ENCODE assay signal across 13 cellular contexts in the genomic region with DNA sequence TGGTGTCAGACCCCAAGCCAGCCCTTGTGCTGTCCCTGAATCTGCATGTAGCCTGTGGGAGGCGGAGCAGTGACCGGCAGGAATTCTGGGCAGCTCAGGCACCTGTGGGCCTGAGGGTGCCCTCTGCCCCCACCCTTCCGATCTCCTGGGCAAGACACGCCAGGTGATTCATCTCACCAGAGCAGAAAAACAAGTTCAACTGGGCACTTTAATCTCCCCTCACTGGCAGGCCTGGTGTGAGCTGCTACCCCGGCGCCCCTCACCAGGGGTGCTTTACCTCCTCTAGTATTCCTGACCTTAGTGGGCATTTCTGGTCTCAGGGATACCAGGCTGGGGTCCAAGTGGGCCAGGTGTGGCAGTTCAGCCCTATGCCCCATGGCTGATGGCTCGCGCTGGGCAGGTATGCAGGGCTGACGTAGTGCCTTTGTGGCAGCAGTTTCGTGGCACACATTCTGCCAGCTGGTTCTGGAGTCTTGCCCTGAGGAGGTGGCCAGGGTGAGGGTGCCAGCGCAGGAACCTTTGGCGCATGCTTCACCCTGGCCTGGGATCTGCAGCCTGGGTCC. TPM values are rescaled to one million over a fixed set of nuclear protein-coding genes. Genes with fewer than 3 reads are reported as not detected.
DNase-seq lines count a peak whose midpoint lies in the region; ATAC-seq and TF ChIP-seq lines count a peak whose summit lies in the region.
"Had no signal": no experiment of that assay in that cellular context is flagged by ENCODE, and none has a peak within 500 bp of the region (broad histone marks: within the 10 kb centered on the region; RNA-seq: fewer than 3 reads in every experiment).

No MANE protein-coding gene starts in this region.

- H3K4me1 Mint-ChIP-seq in mesothelial cell of epicardium = peaks cover 42% of the 10 kb centered on the region

- H3K27me3 Mint-ChIP-seq in mesothelial cell of epicardium (ENCODE audit: low read depth) = no peaks in the 10 kb centered on the region

- intact Hi-C loops in sciatic nerve (cut with DNase I) = loop anchor here (5.0 kb wide), 1 partner anchor 271 kb away; no protein-coding TSS in a partner anchor

- H3K36me3 ChIP-seq in upper lobe of left lung = peaks cover 10 to 40% (median 32%) of the 10 kb centered on the region in 4 donors

- WGBS in upper lobe of left lung, 2 donors = 54 to 59% methylated on average over 4 to 12 of the region's 12 CpGs

- TF ChIP-seq CTCF in mesothelial cell of epicardium (IDR thresholded peaks at IDR 0.05; ENCODE audit: unreplicated experiment) = no peak
- peak in 3 of 6 experiments; percentile 23 to 50 (median 25) for TF ChIP-seq CTCF in upper lobe of left lung (IDR thresholded peaks at IDR 0.05)

- peak overlapping the region; percentile 62 to 83 (median 80) for H3K27ac ChIP-seq in upper lobe of left lung

- H3K36me3 Mint-ChIP-seq in mesothelial cell of epicardium = peaks cover 14% of the 10 kb centered on the region
- H3K36me3 Mint-ChIP-seq: activated CD8-positive, alpha-beta memory T cell treated with anti-CD3 and anti-CD28 coated beads, Interleukin-2, amount 10 ng/mL, durations not matched to agents 7 days and 5 days; stimulated activated memory B cell treated with anti-CD40 and anti-IgM and Interleukin-4, amounts not matched to agents 10 μg/mL and 1 μg/mL and 100 μg/mL, for 72 hours had no signal

- no peak for TF ChIP-seq POLR2A in upper lobe of left lung (IDR thresholded peaks at IDR 0.05)

- TF ChIP-seq EP300 in upper lobe of left lung (IDR thresholded peaks at IDR 0.05) = peak in 1 of 4 donors; percentile 66

- DNase-seq in NCI-H510A (lab: John Stamatoyannopoulos, UW) (peak; percentile 86), mesothelial cell of epicardium (ENCODE audit: low spot score in 2 of 2, unreplicated experiment in 2 of 2) (no peak), upper lobe of left lung (peak; percentile 72 to 92), ecto neural progenitor cell (ENCODE audit: low spot score) (no peak), GM19238 (ENCODE audit: insufficient read length, low spot score) (no peak), sciatic nerve (ENCODE audit: low spot score) (no peak)
- DNase-seq: activated CD8-positive, alpha-beta memory T cell treated with anti-CD3 and anti-CD28 coated beads, Interleukin-2, amount 10 ng/mL, durations not matched to agents 7 days and 5 days; amniotic stem cell; Kasumi-1 had no signal

- peaks cover 21 to 67% (median 55%) of the 10 kb centered on the region in 4 donors for H3K4me1 ChIP-seq in upper lobe of left lung

- no peak overlapping the region for H3K4me3 Mint-ChIP-seq in mesothelial cell of epicardium
- H3K4me3 Mint-ChIP-seq: activated CD8-positive, alpha-beta memory T cell treated with anti-CD3 and anti-CD28 coated beads, Interleukin-2, amount 10 ng/mL, durations not matched to agents 7 days and 5 days; stimulated activated memory B cell treated with anti-CD40 and anti-IgM and Interleukin-4, amounts not matched to agents 10 μg/mL and 1 μg/mL and 100 μg/mL, for 72 hours; T-helper 1 cell treated with Interleukin-12 subunit alpha and Interleukin-12 subunit beta and Interleukin-4 antibody, amounts not matched to agents 30 μg/mL and 1 μg/mL, for 36 hours had no signal

- ATAC-seq in esophagus mucosa = peak; percentile 85
- peak; percentile 42 to 91 for ATAC-seq in upper lobe of left lung (ENCODE audit: low FRiP score in 2 of 2)
- no peak for ATAC-seq in sciatic nerve
- ATAC-seq: activated CD8-positive, alpha-beta memory T cell treated with anti-CD3 and anti-CD28 coated beads, Interleukin-2, amount 10 ng/mL, durations not matched to agents 7 days and 5 days; stimulated activated memory B cell treated with anti-CD40 and anti-IgM and Interleukin-4, amounts not matched to agents 10 μg/mL and 1 μg/mL and 100 μg/mL, for 72 hours had no signal

- peak overlapping the region; percentile 43 for H3K27ac Mint-ChIP-seq in mesothelial cell of epicardium
- H3K27ac Mint-ChIP-seq: activated CD8-positive, alpha-beta memory T cell treated with anti-CD3 and anti-CD28 coated beads, Interleukin-2, amount 10 ng/mL, durations not matched to agents 7 days and 5 days; stimulated activated memory B cell treated with anti-CD40 and anti-IgM and Interleukin-4, amounts not matched to agents 10 μg/mL and 1 μg/mL and 100 μg/mL, for 72 hours; T-helper 1 cell treated with Interleukin-12 subunit alpha and Interleukin-12 subunit beta and Interleukin-4 antibody, amounts not matched to agents 30 μg/mL and 1 μg/mL, for 36 hours had no signal

- H3K4me3 ChIP-seq in upper lobe of left lung = no peak overlapping the region

- H3K9me3 ChIP-seq in upper lobe of left lung = no peaks in the 10 kb centered on the region

- H3K9me3 Mint-ChIP-seq in mesothelial cell of epicardium = no peaks in the 10 kb centered on the region
- H3K9me3 Mint-ChIP-seq: stimulated activated memory B cell treated with anti-CD40 and anti-IgM and Interleukin-4, amounts not matched to agents 10 μg/mL and 1 μg/mL and 100 μg/mL, for 72 hours; T-helper 1 cell treated with Interleukin-12 subunit alpha and Interleukin-12 subunit beta and Interleukin-4 antibody, amounts not matched to agents 30 μg/mL and 1 μg/mL, for 36 hours had no signal

- no peaks in the 10 kb centered on the region for H3K27me3 ChIP-seq in upper lobe of left lung

RNA-seq across cellular contexts. Expression of a gene that starts 6.0 kb away (rescaled TPM):
- total RNA-seq in esophagus mucosa (118 TPM), mesothelial cell of epicardium (141 to 146 TPM (median 142 TPM) in 3 replicates), upper lobe of left lung (100 to 1,000 TPM in 4 of 6 donors, 10 to 100 TPM in 2; 88.6 to 126 (median 112) TPM), sciatic nerve (131 TPM)

RNA-seq across cellular contexts. Expression of a gene that starts 18.0 kb away (rescaled TPM):
- total RNA-seq in esophagus mucosa = 22.4 TPM
- total RNA-seq in mesothelial cell of epicardium = 36.8 to 39.1 TPM (median 37.1 TPM) in 3 replicates
- total RNA-seq in upper lobe of left lung = 10 to 100 TPM; 15.2 to 64.0 (median 27.9) TPM
- total RNA-seq in sciatic nerve = 16.0 TPM

RNA-seq across cellular contexts. Expression of a gene that starts 24.5 kb away (rescaled TPM):
- total RNA-seq in esophagus mucosa (44.3 TPM), mesothelial cell of epicardium (35.3 to 35.9 TPM (median 35.3 TPM) in 3 replicates), upper lobe of left lung (10 to 100 TPM; 26.2 to 54.1 (median 43.2) TPM), sciatic nerve (18.5 TPM)

RNA-seq across cellular contexts. Expression of a gene that starts 31.9 kb away (rescaled TPM):
- total RNA-seq in esophagus mucosa (45.3 TPM), mesothelial cell of epicardium (44.6 to 53.3 TPM (median 46.4 TPM) in 3 replicates), upper lobe of left lung (10 to 100 TPM; 19.9 to 82.8 (median 31.1) TPM), sciatic nerve (1.6 TPM)

RNA-seq across cellular contexts. Expression of a gene that starts 37.6 kb away (rescaled TPM):
- total RNA-seq in esophagus mucosa = 1.1 TPM
- total RNA-seq in mesothelial cell of epicardium = 1.7 to 2.1 TPM (median 1.7 TPM) in 3 replicates
- total RNA-seq in upper lobe of left lung = 10 to 100 TPM in 3 of 6 donors, 1 to 10 TPM in 3; 3.1 to 21.3 (median 7.0) TPM
- 1.3 TPM for total RNA-seq in sciatic nerve
- total RNA-seq: activated CD8-positive, alpha-beta memory T cell treated with anti-CD3 and anti-CD28 coated beads, Interleukin-2, amount 10 ng/mL, durations not matched to agents 7 days and 5 days; Daoy had no signal

Comparison
In these comparisons a context has a peak if more than half of its experiments do, and no peak if none do; other contexts are left out.
1. DNase-seq: peak in NCI-H510A (single experiment) and upper lobe of left lung (2 of 2); none in mesothelial cell of epicardium (0 of 2), ecto neural progenitor cell (single experiment), GM19238 (single experiment) and sciatic nerve (single experiment).